Comparison of ENCODE assay signal across 31 cellular contexts in the genomic region with DNA sequence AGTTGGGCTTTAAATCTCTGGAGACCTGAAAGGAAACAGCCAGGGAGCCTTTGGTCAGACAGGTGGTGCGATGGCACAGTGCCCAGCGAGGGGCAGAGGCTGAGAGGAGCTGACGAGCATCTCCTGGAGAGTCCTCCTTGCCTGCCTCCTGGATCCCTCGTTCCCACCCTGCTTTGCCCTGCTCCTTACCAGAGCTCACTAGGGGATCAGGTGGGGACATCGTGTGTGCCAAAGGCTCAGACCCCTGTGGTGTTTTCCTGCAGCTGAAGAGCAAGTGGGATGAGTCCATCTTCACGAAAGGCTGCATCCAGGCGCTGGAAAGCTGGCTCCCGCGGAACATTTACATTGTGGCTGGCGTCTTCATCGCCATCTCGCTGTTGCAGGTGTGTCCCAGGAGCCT. TPM values are rescaled to one million over a fixed set of nuclear protein-coding genes. Genes with fewer than 3 reads are reported as not detected.
A peak's percentile ranks its signal among the peaks of the same experiment; 100 is the strongest.
DNase-seq lines count a peak whose midpoint lies in the region; ATAC-seq, FAIRE-seq and TF ChIP-seq lines count a peak whose summit lies in the region.
"Had no signal": no experiment of that assay in that cellular context is flagged by ENCODE, and none has a peak within 500 bp of the region (broad histone marks: within the 10 kb centered on the region; RNA-seq: fewer than 3 reads in every experiment).

No MANE protein-coding gene starts in this region.

- peaks cover 2% of the 10 kb centered on the region for H3K36me3 Mint-ChIP-seq in activated naive CD8-positive, alpha-beta T cell
- peaks cover 26% of the 10 kb centered on the region for H3K36me3 Mint-ChIP-seq in activated naive CD8-positive, alpha-beta T cell treated with anti-CD3 and anti-CD28 coated beads, Interleukin-2, amount 50 U/mL, for 24 hours (ENCODE audit: low read depth)
- H3K36me3 Mint-ChIP-seq in CD4-positive, alpha-beta T cell (ENCODE audit: low read depth) = peaks cover 100% of the 10 kb centered on the region

- H3K4me1 ChIP-seq in subcutaneous abdominal adipose tissue (ENCODE audit: control insufficient read depth in 5 of 5, insufficient read depth in 5 of 5, low read length in 5 of 5) = peaks cover 13 to 59% (median 39%) of the 10 kb centered on the region in 5 donors

- no peaks in the 10 kb centered on the region for H3K27me3 Mint-ChIP-seq in activated naive CD8-positive, alpha-beta T cell
- H3K27me3 Mint-ChIP-seq in activated naive CD8-positive, alpha-beta T cell treated with anti-CD3 and anti-CD28 coated beads, Interleukin-2, amount 50 U/mL, for 24 hours = no peaks in the 10 kb centered on the region
- no peaks in the 10 kb centered on the region for H3K27me3 Mint-ChIP-seq in CD4-positive, alpha-beta T cell
- H3K27me3 Mint-ChIP-seq: activated B cell treated with CpG ODN at 0.5 μM for 24 hours had no signal

- H3K4me3 Mint-ChIP-seq in activated naive CD8-positive, alpha-beta T cell = no peak overlapping the region
- H3K4me3 Mint-ChIP-seq in activated naive CD8-positive, alpha-beta T cell treated with anti-CD3 and anti-CD28 coated beads, Interleukin-2, amount 50 U/mL, for 24 hours = no peak overlapping the region
- H3K4me3 Mint-ChIP-seq in CD4-positive, alpha-beta T cell = no peak overlapping the region
- H3K4me3 Mint-ChIP-seq: activated B cell treated with CpG ODN at 0.5 μM for 24 hours, neural crest cell had no signal

- no peaks in the 10 kb centered on the region for H3K27me3 ChIP-seq in CD4-positive, alpha-beta T cell (ENCODE audit: control insufficient read depth, insufficient read depth, low read length)
- no peaks in the 10 kb centered on the region for H3K27me3 ChIP-seq in subcutaneous abdominal adipose tissue (ENCODE audit: control insufficient read depth in 5 of 5, insufficient read depth in 4 of 5, low read length in 5 of 5)
- H3K27me3 ChIP-seq: stomach had no signal

- peak overlapping the region; percentile 59 for H3K27ac Mint-ChIP-seq in activated naive CD8-positive, alpha-beta T cell
- H3K27ac Mint-ChIP-seq in activated naive CD8-positive, alpha-beta T cell treated with anti-CD3 and anti-CD28 coated beads, Interleukin-2, amount 50 U/mL, for 24 hours = no peak overlapping the region
- peak overlapping the region; percentile 24 for H3K27ac Mint-ChIP-seq in CD4-positive, alpha-beta T cell

- no peak for FAIRE-seq in GM12892 (lab: Jason Lieb, UNC)
- FAIRE-seq: D721Med, endothelial cell of umbilical vein, frontal cortex had no signal

- intact Hi-C loops in CD4-positive, alpha-beta T cell (cut with DNase I, micrococcal nuclease) = no loop called here

- H3K27ac ChIP-seq in CD4-positive, alpha-beta T cell (ENCODE audit: low read depth, low read length) = no peak overlapping the region
- peak overlapping the region; percentile 72 for H3K27ac ChIP-seq in subcutaneous abdominal adipose tissue (ENCODE audit: low read depth, low read length)
- H3K27ac ChIP-seq: GM23248 had no signal

- H3K36me3 ChIP-seq in subcutaneous abdominal adipose tissue (ENCODE audit: control insufficient read depth in 5 of 5, insufficient read depth in 5 of 5, low read length in 5 of 5) = peaks cover 9 to 100% (median 98%) of the 10 kb centered on the region in 5 donors

- H3K9ac ChIP-seq in subcutaneous abdominal adipose tissue (ENCODE audit: low read length in 5 of 5) = no peak overlapping the region
- H3K9ac ChIP-seq: GM23248, SK-N-SH had no signal

- POLR2A ChIA-PET in CD4-positive, alpha-beta T cell (lab: Charles Lee) = interaction anchor here (0.8 kb wide), 1 partner anchor 9 kb away, joined by 3 read pairs; no protein-coding TSS in a partner anchor

- no peak for ATAC-seq in activated naive CD8-positive, alpha-beta T cell treated with anti-CD3 and anti-CD28 coated beads, Interleukin-2, amount 50 U/mL, for 24 hours
- no peak for ATAC-seq in CD4-positive, alpha-beta T cell (ENCODE audit: poor library complexity)
- ATAC-seq in GM18505 (IDR thresholded peaks at IDR 0.05; ENCODE audit: unreplicated experiment) = no peak
- ATAC-seq: PC-3, right cardiac atrium had no signal

- H3K9me3 ChIP-seq in CD4-positive, alpha-beta T cell (ENCODE audit: control insufficient read depth, low read length) = no peaks in the 10 kb centered on the region
- H3K9me3 ChIP-seq in subcutaneous abdominal adipose tissue (ENCODE audit: control insufficient read depth in 5 of 5, low read length in 5 of 5) = no peaks in the 10 kb centered on the region
- H3K9me3 ChIP-seq: SK-N-SH, stomach had no signal

- DNase-seq in activated naive CD8-positive, alpha-beta T cell treated with anti-CD3 and anti-CD28 coated beads, Interleukin-2, amount 50 U/mL, for 24 hours = no peak
- DNase-seq in CD4-positive, alpha-beta T cell = no peak
- DNase-seq in iPS-NIHi11 (ENCODE audit: low spot score) (peak; percentile 6), GM12892 (ENCODE audit: insufficient read length) (no peak)
- DNase-seq: activated B cell treated with CpG ODN at 0.5 μM for 24 hours; activated CD4-positive, alpha-beta T cell treated with anti-CD3 and anti-CD28 coated beads, Interleukin-2, amount 50 U/mL, for 4 hours; amygdala; C1 segment of cervical spinal cord; GM23248; Kasumi-1; mammary epithelial cell; NCI-H1417; NCI-H2029 treated with DMSO at 0.1 percent for 48 hours; NCI-H2227 treated with DMSO at 0.1 percent for 48 hours; NCI-H526; PC-3; SK-N-SH; stimulated activated CD4-positive, alpha-beta T cell treated with anti-CD3 and anti-CD28 coated beads, Interleukin-12 subunit alpha, Interleukin-12 subunit beta, amount 100 ng/mL, for 4 hours; stimulated activated CD4-positive, alpha-beta T cell treated with anti-CD3 and anti-CD28 coated beads, Interleukin-2, amount 100 ng/mL, for 48 hours; stomach; trophoblast cell had no signal

- peaks cover 24% of the 10 kb centered on the region for H3K4me1 Mint-ChIP-seq in activated naive CD8-positive, alpha-beta T cell (ENCODE audit: low read depth)
- H3K4me1 Mint-ChIP-seq in activated naive CD8-positive, alpha-beta T cell treated with anti-CD3 and anti-CD28 coated beads, Interleukin-2, amount 50 U/mL, for 24 hours = peaks cover 32% of the 10 kb centered on the region
- peaks cover 15% of the 10 kb centered on the region for H3K4me1 Mint-ChIP-seq in CD4-positive, alpha-beta T cell (ENCODE audit: low read depth)

- CTCF ChIA-PET in CD4-positive, alpha-beta T cell (lab: Charles Lee) = interaction anchor here (1.1 kb wide), 1 partner anchor 10 kb away, joined by 4 read pairs; no protein-coding TSS in a partner anchor

- TF ChIP-seq POLR2A in GM18505 (IDR thresholded peaks at IDR 0.05; ENCODE audit: borderline replicate concordance, extremely low read depth, insufficient read depth, insufficient read length) (no peak), GM12892 (IDR thresholded peaks at IDR 0.05; ENCODE audit: low read depth, low read length) (no peak)

- no peaks in the 10 kb centered on the region for H3K9me3 Mint-ChIP-seq in activated naive CD8-positive, alpha-beta T cell (ENCODE audit: low read depth)
- no peaks in the 10 kb centered on the region for H3K9me3 Mint-ChIP-seq in activated naive CD8-positive, alpha-beta T cell treated with anti-CD3 and anti-CD28 coated beads, Interleukin-2, amount 50 U/mL, for 24 hours
- H3K9me3 Mint-ChIP-seq in CD4-positive, alpha-beta T cell = no peaks in the 10 kb centered on the region
- H3K9me3 Mint-ChIP-seq: activated B cell treated with CpG ODN at 0.5 μM for 24 hours, neural crest cell had no signal

- no peak for TF ChIP-seq CTCF in CD4-positive, alpha-beta T cell (IDR thresholded peaks at IDR 0.05)

- H3K4me3 ChIP-seq in subcutaneous abdominal adipose tissue (ENCODE audit: low read depth in 1 of 5, low read length in 5 of 5) = no peak overlapping the region
- H3K4me3 ChIP-seq: GM23248, stomach had no signal

RNA-seq across cellular contexts. Expression of a gene that starts 21.8 kb away (rescaled TPM):
- under 1 TPM; 0.16 to 0.31 TPM for total RNA-seq in CD4-positive, alpha-beta T cell
- polyA plus RNA-seq in GM12892 (2012; ENCODE audit: missing spikeins) = 0.13 TPM
- total RNA-seq: activated B cell treated with CpG ODN at 0.5 μM for 24 hours, endothelial cell of umbilical vein, GM23248, mucosa of gallbladder, PC-3, right cardiac atrium had no signal
- polyA plus RNA-seq: AG04450, endothelial cell of umbilical vein, GM23248, right cardiac atrium, SK-N-SH had no signal
